Comparison of ENCODE assay signal across 12 cellular contexts in the genomic region with DNA sequence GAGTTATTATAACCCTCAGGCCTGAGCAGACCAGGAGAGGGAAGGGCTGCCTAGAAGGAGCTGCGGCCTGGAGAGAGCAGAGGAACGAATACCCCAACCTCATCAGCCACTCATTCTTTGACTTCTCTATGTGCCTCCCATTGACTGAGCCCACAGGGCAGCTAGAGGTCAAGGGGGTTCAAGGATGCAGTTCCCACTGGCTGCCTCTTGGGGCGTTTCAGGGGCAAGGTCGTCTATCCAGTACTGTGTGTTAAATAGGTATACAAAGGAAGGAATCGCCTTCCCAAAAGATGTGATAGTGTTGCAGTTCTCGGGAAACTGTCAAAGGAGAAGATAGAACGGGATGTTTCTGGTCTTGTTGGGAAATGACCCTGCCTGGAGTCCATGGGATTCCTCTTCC.
A peak's percentile ranks its signal among the peaks of the same experiment; 100 is the strongest.
DNase-seq lines count a peak whose midpoint lies in the region; FAIRE-seq and TF ChIP-seq lines count a peak whose summit lies in the region.
"Had no signal": no experiment of that assay in that cellular context is flagged by ENCODE, and none has a peak within 500 bp of the region (broad histone marks: within the 10 kb centered on the region; RNA-seq: fewer than 3 reads in every experiment).

No MANE protein-coding gene starts in this region.

- no peak for TF ChIP-seq RAD21 in liver (IDR thresholded peaks at IDR 0.05)

- 59% methylated on average over 7 of the region's 7 CpGs for whole genome bisulfite sequencing in liver

- DNase-seq in ELF-1 (ENCODE audit: low read depth, low spot score) (peak; percentile 20), GM12892 (ENCODE audit: insufficient read length) (peak; percentile 15), WERI-Rb-1 (peak; percentile 15), NCI-H1694 treated with DMSO at 0.1 percent for 48 hours (lab: John Stamatoyannopoulos, UW) (no peak), NCI-H146 treated with DMSO at 0.1 percent for 48 hours (lab: John Stamatoyannopoulos, UW; ENCODE audit: unreplicated experiment) (no peak), NCI-H1417 treated with DMSO at 0.1 percent for 48 hours (lab: John Stamatoyannopoulos, UW) (no peak), HT-29 (ENCODE audit: low spot score) (no peak)
- DNase-seq: activated CD4-positive, alpha-beta T cell treated with anti-CD3 and anti-CD28 coated beads, Interleukin-2, amount 50 U/mL, for 1 hour; naive B cell; NCI-H510A treated with DMSO at 0.1 percent for 48 hours; tibial artery had no signal

- H3K4me1 ChIP-seq in liver (ENCODE audit: control insufficient read depth in 4 of 4, insufficient read depth in 4 of 4, low read length in 3 of 4): no peaks in the 10 kb centered on the region

- TF ChIP-seq CTCF in WERI-Rb-1 (IDR thresholded peaks at IDR 0.05; ENCODE audit: low read depth, low read length) (peak; percentile 51), liver (IDR thresholded peaks at IDR 0.05; ENCODE audit: low read depth, low read length, missing input control) (peak; percentile 15)

- peaks cover 88% of the 10 kb centered on the region for H3K27me3 ChIP-seq in WERI-Rb-1 (ENCODE audit: insufficient read depth, low read depth, severe bottlenecking)
- no peaks in the 10 kb centered on the region for H3K27me3 ChIP-seq in liver (ENCODE audit: control insufficient read depth in 4 of 4, insufficient read depth in 4 of 4, low read length in 3 of 4)

- no peak for TF ChIP-seq POLR2A in GM12892 (IDR thresholded peaks at IDR 0.05; ENCODE audit: low read depth, low read length)

- H3K36me3 ChIP-seq in WERI-Rb-1 (no peaks in the 10 kb centered on the region), liver (ENCODE audit: control insufficient read depth in 4 of 4, insufficient read depth in 3 of 4, low read depth in 1 of 4, low read length in 3 of 4) (no peaks in the 10 kb centered on the region)
- H3K36me3 ChIP-seq: tibial artery had no signal

- no peak for FAIRE-seq in GM12892 (lab: Jason Lieb, UNC)

- H3K9me3 ChIP-seq in WERI-Rb-1 (ENCODE audit: severe bottlenecking): peaks cover 2% of the 10 kb centered on the region
- no peaks in the 10 kb centered on the region for H3K9me3 ChIP-seq in liver (ENCODE audit: control insufficient read depth in 4 of 4, low read length in 3 of 4)
- H3K9me3 ChIP-seq: tibial artery had no signal

- no peak overlapping the region for H3K9ac ChIP-seq in liver (ENCODE audit: low read depth in 1 of 2, low read length in 2 of 2)

- H3K4me3 ChIP-seq in WERI-Rb-1 (ENCODE audit: low read depth, low read length) (no peak overlapping the region), liver (ENCODE audit: low read depth in 1 of 3, low read length in 3 of 3) (no peak overlapping the region)
- H3K4me3 ChIP-seq: tibial artery had no signal

- H3K27ac ChIP-seq in WERI-Rb-1 (no peak overlapping the region), liver (ENCODE audit: low read depth in 1 of 2, low read length in 2 of 2) (no peak overlapping the region)

TF ChIP-seq in liver, 16 proteins besides CTCF, POLR2A, EP300 and RAD21:
- TF ChIP-seq REST (IDR thresholded peaks at IDR 0.05) (no peak), NR2F2 (IDR thresholded peaks at IDR 0.05) (no peak), SP1 (IDR thresholded peaks at IDR 0.05) (no peak), RXRA (IDR thresholded peaks at IDR 0.05) (peak in 1 of 2 donors; percentile 38)

Comparison
In these comparisons a context has a peak if more than half of its experiments do, and no peak if none do; other contexts are left out.
1. DNase-seq: peak in ELF-1 (single experiment), GM12892 (single experiment) and WERI-Rb-1 (single experiment); none in NCI-H1694 treated with DMSO at 0.1 percent for 48 hours (single experiment), NCI-H146 treated with DMSO at 0.1 percent for 48 hours (single experiment), NCI-H1417 treated with DMSO at 0.1 percent for 48 hours (single experiment) and HT-29 (single experiment).